10 cellular contexts compared by ENCODE assay signal in genomic region chrX:42567268-42567667, GRCh38.
"Had no signal": no experiment of that assay in that cellular context is flagged by ENCODE, and none has a peak within 500 bp of the region (broad histone marks: within the 10 kb centered on the region; RNA-seq: fewer than 3 reads in every experiment).

No MANE protein-coding gene starts in this region.

- H3K9me3 ChIP-seq: thoracic aorta had no signal

- H3K36me3 ChIP-seq: thoracic aorta had no signal

- H3K4me3 ChIP-seq: thoracic aorta had no signal

- DNase-seq: activated CD4-positive, alpha-beta memory T cell treated with anti-CD3 and anti-CD28 coated beads, Interleukin-2, amount 10 ng/mL, durations not matched to agents 7 days and 5 days; activated CD4-positive, alpha-beta T cell treated with anti-CD3 and anti-CD28 coated beads for 36 hours; activated CD8-positive, alpha-beta memory T cell treated with anti-CD3 and anti-CD28 coated beads, Interleukin-2, amount 50 U/mL, for 48 hours; activated naive CD4-positive, alpha-beta T cell treated with Interleukin-2 at 50 U/mL for 16 hours; activated naive CD8-positive, alpha-beta T cell treated with anti-CD3 and anti-CD28 coated beads, Interleukin-2, amount 50 U/mL, for 24 hours; central memory CD4-positive, alpha-beta T cell; immature natural killer cell; stimulated activated CD4-positive, alpha-beta T cell treated with anti-CD3 and anti-CD28 coated beads, Interleukin-15, amount 100 ng/mL, for 24 hours; stimulated activated CD4-positive, alpha-beta T cell treated with anti-CD3 and anti-CD28 coated beads, Interleukin-4, amount 100 ng/mL, for 24 hours had no signal

- H3K27ac ChIP-seq: thoracic aorta had no signal
